2 cellular contexts compared by ENCODE assay signal in the genomic region with DNA sequence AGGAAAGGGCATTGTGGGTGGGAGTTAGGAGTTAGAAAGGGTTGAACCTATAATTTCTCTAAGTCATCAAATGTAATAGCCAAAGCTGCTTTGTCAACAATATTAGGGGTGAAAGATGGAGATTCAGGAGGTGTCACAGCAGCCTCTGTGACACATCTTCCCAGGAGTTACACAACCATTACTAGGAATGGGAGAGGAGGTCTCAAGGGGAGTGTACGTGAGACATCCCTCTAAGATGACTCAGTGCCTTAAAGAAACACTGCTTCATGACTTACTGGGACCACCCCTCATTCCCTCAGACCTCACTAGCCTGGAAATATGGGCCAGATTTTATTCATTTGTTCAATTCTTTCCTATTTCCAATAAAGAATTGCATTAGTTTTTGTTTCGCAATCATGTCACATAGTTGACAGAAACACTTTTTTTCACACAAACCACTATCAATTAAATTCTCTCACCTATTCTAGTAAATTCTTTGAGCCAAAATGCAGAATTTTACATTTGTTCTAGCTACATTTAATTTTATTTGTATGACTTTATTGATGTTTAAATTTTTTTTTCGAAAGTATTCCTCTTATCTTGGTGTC.
TF ChIP-seq lines count a peak whose summit lies in the region.

No MANE protein-coding gene starts in this region.

TF ChIP-seq in IMR-90, 13 proteins besides CTCF, POLR2A, EP300 and RAD21:
- TF ChIP-seq CHD1 (IDR thresholded peaks at IDR 0.05; ENCODE audit: low read depth, low read length) (no peak), ELK1 (IDR thresholded peaks at IDR 0.05; ENCODE audit: borderline replicate concordance, low read depth, low read length) (no peak), CEBPB (IDR thresholded peaks at IDR 0.05; ENCODE audit: low read depth, low read length) (peak; percentile 63)

TF ChIP-seq in GM23338, 12 proteins besides CTCF, POLR2A, EP300 and RAD21:
- no peak for TF ChIP-seq STAT1 (IDR thresholded peaks at IDR 0.05; ENCODE audit: unreplicated experiment)
- TF ChIP-seq ZNF462 (CRISPR knock-in tag; IDR thresholded peaks at IDR 0.05), result no peak
- no peak for TF ChIP-seq ZNF114 (CRISPR knock-in tag; IDR thresholded peaks at IDR 0.05)
- no peak for TF ChIP-seq ZNF331 (CRISPR knock-in tag; IDR thresholded peaks at IDR 0.05; ENCODE audit: low read depth)
- TF ChIP-seq ETS1 (IDR thresholded peaks at IDR 0.05), result no peak
- no peak for TF ChIP-seq JUNB (IDR thresholded peaks at IDR 0.05; ENCODE audit: unreplicated experiment)
- TF ChIP-seq REST (IDR thresholded peaks at IDR 0.05; ENCODE audit: unreplicated experiment), result no peak
- no peak for TF ChIP-seq CREB1 (CRISPR knock-in tag; IDR thresholded peaks at IDR 0.05; ENCODE audit: low read depth)
- TF ChIP-seq NANOG (IDR thresholded peaks at IDR 0.05; ENCODE audit: borderline replicate concordance), result no peak
- TF ChIP-seq EZH2phosphoT487 (IDR thresholded peaks at IDR 0.05; ENCODE audit: unreplicated experiment), result no peak
- TF ChIP-seq EZH2 (IDR thresholded peaks at IDR 0.05; ENCODE audit: low read depth, unreplicated experiment), result no peak
- no peak for TF ChIP-seq POLR2AphosphoS5 (IDR thresholded peaks at IDR 0.05; ENCODE audit: low read depth)
